In the genomic region with DNA sequence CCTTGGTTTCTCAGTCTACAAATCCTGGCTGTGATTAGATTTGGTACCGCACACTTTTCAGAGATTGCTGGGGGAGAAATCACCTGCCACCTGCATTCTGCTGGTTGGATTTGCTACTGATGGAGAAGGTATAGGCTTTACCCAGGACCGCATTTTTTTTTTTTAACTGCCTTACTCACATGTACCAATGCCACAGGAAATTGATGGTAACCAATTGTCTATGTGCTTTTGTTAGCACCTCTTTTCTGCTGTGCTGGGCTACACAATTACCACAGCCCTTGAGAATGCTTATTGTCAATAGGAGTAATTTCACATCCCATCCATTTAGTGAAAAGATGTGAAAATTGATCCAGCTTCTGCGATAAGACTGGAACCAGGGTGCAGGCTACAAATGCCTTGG, we compare ENCODE assay signal across 22 cellular contexts.
DNase-seq lines count a peak whose midpoint lies in the region; ATAC-seq and TF ChIP-seq lines count a peak whose summit lies in the region.
"Had no signal": no experiment of that assay in that cellular context is flagged by ENCODE, and none has a peak within 500 bp of the region (broad histone marks: within the 10 kb centered on the region; RNA-seq: fewer than 3 reads in every experiment).

No MANE protein-coding gene starts in this region.

- H3K14ac ChIP-seq in IMR-90 (replicated peaks; ENCODE audit: low read depth, low read length) = no peak overlapping the region

- no peak for TF ChIP-seq RAD21 in IMR-90 (IDR thresholded peaks at IDR 0.05; ENCODE audit: low read length)

- H4K8ac ChIP-seq in IMR-90 (ENCODE audit: low read depth in 2 of 2, low read length in 2 of 2) = peak overlapping the region in 1 of 2 experiments; percentile 29; a peak in 1 of 4 replicates

- no peak overlapping the region for H3K56ac ChIP-seq in IMR-90 (ENCODE audit: extremely low read depth, insufficient read depth, low read length)

- no peak overlapping the region for H2BK15ac ChIP-seq in IMR-90 (ENCODE audit: low read depth, low read length)

- H3K27ac Mint-ChIP-seq in natural killer cell = peak overlapping the region in 1 of 2 donors; percentile 2
- H3K27ac Mint-ChIP-seq: activated CD4-positive, alpha-beta T cell treated with anti-CD3 and anti-CD28 coated beads, Interleukin-2, amount 10 ng/mL, durations not matched to agents 7 days and 5 days; activated naive CD4-positive, alpha-beta T cell treated with anti-CD3 and anti-CD28 coated beads, Interleukin-2, amount 50 U/mL, for 72 hours; activated T-helper 2 cell treated with anti-CD3 and anti-CD28 coated beads, Interferon-gamma antibody, Interleukin-2, Interleukin-4, amounts not matched to agents 10 μg/mL and 5 μg/mL and 100 μg/mL, durations not matched to agents 14 hours and 24 hours and 36 hours; CD4-positive, CD25-positive, alpha-beta regulatory T cell; GM23338 had no signal

- H2BK120ac ChIP-seq in IMR-90 (ENCODE audit: low read depth, low read length) = 0 out of 2 replicates have a peak overlapping the region, but pooled peaks have one; percentile 50

- H3K4me1 ChIP-seq in IMR-90 (ENCODE audit: control insufficient read depth, insufficient read depth, low read length) = peaks cover 4% of the 10 kb centered on the region; the same call in 1 of the 2 replicates
- peaks cover 38% of the 10 kb centered on the region for H3K4me1 ChIP-seq in RWPE2 (ENCODE audit: insufficient read depth, poor library complexity, severe bottlenecking)

- TF ChIP-seq CTCF in IMR-90 (conservative IDR thresholded peaks at IDR 0.05; ENCODE audit: low read depth, low read length) (no peak), RWPE2 (IDR thresholded peaks at IDR 0.05; ENCODE audit: poor library complexity, severe bottlenecking) (no peak), natural killer cell (IDR thresholded peaks at IDR 0.05) (no peak)

- H3K27ac ChIP-seq in IMR-90 (ENCODE audit: insufficient read depth, low read length) = no peak overlapping the region
- H3K27ac ChIP-seq in RWPE2 (ENCODE audit: poor library complexity, severe bottlenecking) = peak overlapping the region; percentile 95
- H3K27ac ChIP-seq: KMS-11, psoas muscle, RWPE1, tibial nerve, WERI-Rb-1 had no signal

- no peak overlapping the region for H3K4me3 Mint-ChIP-seq in natural killer cell
- H3K4me3 Mint-ChIP-seq: activated CD4-positive, alpha-beta T cell treated with anti-CD3 and anti-CD28 coated beads, Interleukin-2, amount 10 ng/mL, durations not matched to agents 7 days and 5 days; CD4-positive, CD25-positive, alpha-beta regulatory T cell; GM23338 had no signal

- WGBS in IMR-90 (ENCODE audit: extremely low coverage in 2 of 2, insufficient read length in 1 of 2), 2 experiments = no CpG with 5 or more reads among the region's 3 CpGs

- peaks cover 19 to 23% of the 10 kb centered on the region in 2 donors for H3K4me1 Mint-ChIP-seq in natural killer cell

- H3K9ac ChIP-seq in IMR-90 (ENCODE audit: low read depth, low read length) = no peak overlapping the region
- H3K9ac ChIP-seq: KMS-11 had no signal

- H3K4me3 ChIP-seq in IMR-90 (ENCODE audit: insufficient read depth, low read depth, low read length) (no peak overlapping the region), RWPE2 (ENCODE audit: severe bottlenecking) (no peak overlapping the region)
- H3K4me3 ChIP-seq: GM23338, psoas muscle, tibial nerve had no signal

- H3K36me3 ChIP-seq in IMR-90 (ENCODE audit: control insufficient read depth, insufficient read depth, low read length) (no peaks in the 10 kb centered on the region), RWPE2 (ENCODE audit: low read depth) (no peaks in the 10 kb centered on the region)
- H3K36me3 ChIP-seq: tibial nerve, WERI-Rb-1 had no signal

- no TSS peak for BruUV-seq in IMR-90 (replicated peaks; lab: Mats Ljungman, UMichigan)

- CTCF ChIA-PET in IMR-90 (lab: Yijun Ruan, JAX) = no interaction called here

- no peak overlapping the region for H3K18ac ChIP-seq in IMR-90 (ENCODE audit: low read depth, low read length)

- H2BK20ac ChIP-seq in IMR-90 (ENCODE audit: low read depth, low read length) = no peak overlapping the region

- dilution Hi-C loops in IMR-90 (cut with HindIII; ENCODE audit: low sequenced_read_pairs, unreplicated experiment) = no loop called here

- no peak for TF ChIP-seq POLR2A in IMR-90 (IDR thresholded peaks at IDR 0.05; ENCODE audit: low read depth, low read length)

- H4K5ac ChIP-seq in IMR-90 (ENCODE audit: low read depth, low read length) = no peak overlapping the region

- 0 out of 2 replicates have a peak, but pooled peaks cover 3% of the 10 kb centered on the region for H3K9me1 ChIP-seq in IMR-90 (ENCODE audit: insufficient read depth, low read length)

- ATAC-seq in IMR-90 (ENCODE audit: low read depth) (no peak), RWPE2 (ENCODE audit: low read depth) (no peak), natural killer cell (peak; percentile 44 to 82 (median 53))
- ATAC-seq: activated naive CD4-positive, alpha-beta T cell treated with anti-CD3 and anti-CD28 coated beads, Interleukin-2, amount 50 U/mL, for 72 hours; GM23338; psoas muscle had no signal

- no peak overlapping the region for H3K4ac ChIP-seq in IMR-90 (ENCODE audit: low read depth, low read length)

- no peak overlapping the region for H2BK5ac ChIP-seq in IMR-90 (ENCODE audit: low read depth, low read length, poor library complexity, severe bottlenecking)

- H4K91ac ChIP-seq in IMR-90 (ENCODE audit: insufficient read depth, low read depth, low read length) = no peak overlapping the region

- H3K4me2 ChIP-seq in IMR-90 (ENCODE audit: low read depth, low read length) = no peak overlapping the region
- H3K4me2 ChIP-seq: KMS-11 had no signal

- H3K27me3 ChIP-seq in IMR-90 (ENCODE audit: control insufficient read depth, insufficient read depth, low read length) (no peaks in the 10 kb centered on the region), RWPE2 (ENCODE audit: insufficient read depth, poor library complexity, severe bottlenecking) (no peaks in the 10 kb centered on the region)
- H3K27me3 ChIP-seq: tibial nerve had no signal

- in situ Hi-C loops in IMR-90 (cut with MboI; ENCODE audit: low sequenced_read_pairs) = no loop called here

- H2AFZ ChIP-seq in IMR-90 (replicated peaks; ENCODE audit: low read length, poor library complexity) = no peak overlapping the region
- H2AFZ ChIP-seq: GM23338 had no signal

- no peaks in the 10 kb centered on the region for H3K9me3 ChIP-seq in IMR-90 (ENCODE audit: control insufficient read depth, insufficient read depth, low read length)
- H3K9me3 ChIP-seq in RWPE2 (ENCODE audit: severe bottlenecking) = no peaks in the 10 kb centered on the region
- H3K9me3 ChIP-seq: psoas muscle, tibial nerve had no signal

- no peak overlapping the region for H3K23ac ChIP-seq in IMR-90 (ENCODE audit: low read depth, low read length)

- H3K27me3 Mint-ChIP-seq in natural killer cell (ENCODE audit: low read depth in 2 of 2) = no peaks in the 10 kb centered on the region

- no peak overlapping the region for H2AK9ac ChIP-seq in IMR-90 (replicated peaks; ENCODE audit: low read depth, low read length, poor library complexity)

- DNase-seq in DMS153 (lab: John Stamatoyannopoulos, UW) (peak; percentile 24), IMR-90 (no peak), RWPE2 (ENCODE audit: low spot score) (no peak), natural killer cell (no peak), SIG-M5 treated with dmso at 0.1 percent for 504 hours (lab: John Stamatoyannopoulos, UW; ENCODE audit: unreplicated experiment) (no peak), SW480 (ENCODE audit: low spot score) (no peak), HCEC 1CT (no peak), medulla oblongata (ENCODE audit: extremely low spot score) (no peak)
- DNase-seq: activated CD4-positive, alpha-beta T cell treated with anti-CD3 and anti-CD28 coated beads, Interleukin-2, amount 10 ng/mL, durations not matched to agents 7 days and 5 days; anterior cingulate cortex; CD4-positive, CD25-positive, alpha-beta regulatory T cell; NCI-H2081 treated with DMSO at 0.1 percent for 48 hours; NCI-H526 treated with DMSO at 0.1 percent for 48 hours; psoas muscle; stimulated activated CD8-positive, alpha-beta memory T cell treated with anti-CD3 and anti-CD28 coated beads, Interleukin-4, amount 100 ng/mL, for 48 hours; WERI-Rb-1 had no signal

- H3K9me3 Mint-ChIP-seq in natural killer cell = no peaks in the 10 kb centered on the region
- H3K9me3 Mint-ChIP-seq: activated CD4-positive, alpha-beta T cell treated with anti-CD3 and anti-CD28 coated beads, Interleukin-2, amount 10 ng/mL, durations not matched to agents 7 days and 5 days; activated naive CD4-positive, alpha-beta T cell treated with anti-CD3 and anti-CD28 coated beads, Interleukin-2, amount 50 U/mL, for 72 hours; activated T-helper 2 cell treated with anti-CD3 and anti-CD28 coated beads, Interferon-gamma antibody, Interleukin-2, Interleukin-4, amounts not matched to agents 10 μg/mL and 5 μg/mL and 100 μg/mL, durations not matched to agents 14 hours and 24 hours and 36 hours had no signal

- POLR2A ChIA-PET in IMR-90 (lab: Charles Lee; ENCODE audit: unreplicated experiment) = no interaction called here

- no peaks in the 10 kb centered on the region for H3K79me1 ChIP-seq in IMR-90 (ENCODE audit: low read depth in 1 of 2, low read length in 2 of 2)

- H2AK5ac ChIP-seq in IMR-90 (ENCODE audit: low read depth, low read length) = peak overlapping the region; percentile 1; the same call in 1 of the 2 replicates

- no peaks in the 10 kb centered on the region for H3K36me3 Mint-ChIP-seq in natural killer cell
- H3K36me3 Mint-ChIP-seq: activated naive CD4-positive, alpha-beta T cell treated with anti-CD3 and anti-CD28 coated beads, Interleukin-2, amount 50 U/mL, for 72 hours; CD4-positive, CD25-positive, alpha-beta regulatory T cell had no signal

- intact Hi-C loops in IMR-90 (cut with micrococcal nuclease) (no loop called here), natural killer cell (cut with micrococcal nuclease) (no loop called here)

- no peaks in the 10 kb centered on the region for H4K20me1 ChIP-seq in IMR-90 (ENCODE audit: insufficient read depth, low read length)

TF ChIP-seq in IMR-90, 13 proteins besides CTCF, POLR2A, EP300 and RAD21 (continues in another document):
- TF ChIP-seq CHD1 (IDR thresholded peaks at IDR 0.05; ENCODE audit: low read depth, low read length) (no peak), SMC3 (IDR thresholded peaks at IDR 0.05; ENCODE audit: low read depth, low read length) (no peak)
- TF ChIP-seq, protein P1, sequence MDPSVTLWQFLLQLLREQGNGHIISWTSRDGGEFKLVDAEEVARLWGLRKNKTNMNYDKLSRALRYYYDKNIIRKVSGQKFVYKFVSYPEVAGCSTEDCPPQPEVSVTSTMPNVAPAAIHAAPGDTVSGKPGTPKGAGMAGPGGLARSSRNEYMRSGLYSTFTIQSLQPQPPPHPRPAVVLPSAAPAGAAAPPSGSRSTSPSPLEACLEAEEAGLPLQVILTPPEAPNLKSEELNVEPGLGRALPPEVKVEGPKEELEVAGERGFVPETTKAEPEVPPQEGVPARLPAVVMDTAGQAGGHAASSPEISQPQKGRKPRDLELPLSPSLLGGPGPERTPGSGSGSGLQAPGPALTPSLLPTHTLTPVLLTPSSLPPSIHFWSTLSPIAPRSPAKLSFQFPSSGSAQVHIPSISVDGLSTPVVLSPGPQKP (IDR thresholded peaks at IDR 0.05; ENCODE audit: borderline replicate concordance, low read depth, low read length) = no peak

Comparison
In these comparisons a context has a peak if more than half of its experiments do, and no peak if none do; other contexts are left out.
1. ATAC-seq: peak in natural killer cell (3 of 3); none in IMR-90 (single experiment) and RWPE2 (single experiment).